ENCODE assay signal across 1 cellular context in genomic region chr6:154537486-154537885, GRCh38.
TF ChIP-seq lines count a peak whose summit lies in the region.

No MANE protein-coding gene starts in this region.

TF ChIP-seq in HEK293, 187 proteins besides CTCF, POLR2A, EP300 and RAD21 (continued from another document):
- TF ChIP-seq ZNF692 (tag by site-specific recombination; IDR thresholded peaks at IDR 0.05), result peak; percentile 41; the same call in 1 of the 2 replicates
- TF ChIP-seq ZNF677 (tag by site-specific recombination; IDR thresholded peaks at IDR 0.05), result no peak
- no peak for TF ChIP-seq ZFHX2 (tag by site-specific recombination; conservative IDR thresholded peaks at IDR 0.05)
- peak; percentile 94 for TF ChIP-seq TRIM28 (IDR thresholded peaks at IDR 0.05; ENCODE audit: borderline replicate concordance, low read length)
- TF ChIP-seq ZNF76 (tag by site-specific recombination; IDR thresholded peaks at IDR 0.05; ENCODE audit: borderline replicate concordance, low read depth), result no peak
- no peak for TF ChIP-seq ZNF10 (tag by site-specific recombination; IDR thresholded peaks at IDR 0.05)
- TF ChIP-seq ZNF266 (tag by site-specific recombination; IDR thresholded peaks at IDR 0.05; ENCODE audit: low read depth), result no peak
